In genomic region chr6:160532315-160532714, GRCh38 we compare ENCODE assay signal across 34 cellular contexts.
"Had no signal": no experiment of that assay in that cellular context is flagged by ENCODE, and none has a peak within 500 bp of the region (broad histone marks: within the 10 kb centered on the region; RNA-seq: fewer than 3 reads in every experiment).

No MANE protein-coding gene starts in this region.

- H3K4me2 ChIP-seq: KMS-11 had no signal

- H3K36me3 ChIP-seq: MG63 had no signal

- H3K9me3 ChIP-seq: MG63 had no signal

- H3K27me3 ChIP-seq: MG63 had no signal

- DNase-seq: Karpas-422, Kasumi-1, KG1, MG63, MM.1S, MV-4-11, NCI-H1048, NCI-H1092, NCI-H1092 treated with DMSO at 0.1 percent for 48 hours, NCI-H1105, NCI-H1105 treated with DMSO at 0.1 percent for 48 hours, NCI-H1417, NCI-H1417 treated with DMSO at 0.1 percent for 48 hours, NCI-H1436, NCI-H1436 treated with DMSO at 0.1 percent for 48 hours, NCI-H146, NCI-H1694, NCI-H1694 treated with DMSO at 0.1 percent for 48 hours, NCI-H187, NCI-H187 treated with DMSO at 0.1 percent for 48 hours, NCI-H1930, NCI-H2029, NCI-H2029 treated with DMSO at 0.1 percent for 48 hours, NCI-H2081, NCI-H2081 treated with DMSO at 0.1 percent for 48 hours, NCI-H2107, NCI-H2171, NCI-H2171 treated with DMSO at 0.1 percent for 48 hours, NCI-H2227 treated with DMSO at 0.1 percent for 48 hours, NCI-H226, NCI-H345, NCI-H446 treated with DMSO at 0.1 percent for 48 hours, NCI-H510A had no signal

- H3K9ac ChIP-seq: KMS-11 had no signal

- H3K4me3 ChIP-seq: MG63 had no signal

- H3K27ac ChIP-seq: KMS-11 had no signal
